ENCODE assay signal across 8 cellular contexts in the genomic region with DNA sequence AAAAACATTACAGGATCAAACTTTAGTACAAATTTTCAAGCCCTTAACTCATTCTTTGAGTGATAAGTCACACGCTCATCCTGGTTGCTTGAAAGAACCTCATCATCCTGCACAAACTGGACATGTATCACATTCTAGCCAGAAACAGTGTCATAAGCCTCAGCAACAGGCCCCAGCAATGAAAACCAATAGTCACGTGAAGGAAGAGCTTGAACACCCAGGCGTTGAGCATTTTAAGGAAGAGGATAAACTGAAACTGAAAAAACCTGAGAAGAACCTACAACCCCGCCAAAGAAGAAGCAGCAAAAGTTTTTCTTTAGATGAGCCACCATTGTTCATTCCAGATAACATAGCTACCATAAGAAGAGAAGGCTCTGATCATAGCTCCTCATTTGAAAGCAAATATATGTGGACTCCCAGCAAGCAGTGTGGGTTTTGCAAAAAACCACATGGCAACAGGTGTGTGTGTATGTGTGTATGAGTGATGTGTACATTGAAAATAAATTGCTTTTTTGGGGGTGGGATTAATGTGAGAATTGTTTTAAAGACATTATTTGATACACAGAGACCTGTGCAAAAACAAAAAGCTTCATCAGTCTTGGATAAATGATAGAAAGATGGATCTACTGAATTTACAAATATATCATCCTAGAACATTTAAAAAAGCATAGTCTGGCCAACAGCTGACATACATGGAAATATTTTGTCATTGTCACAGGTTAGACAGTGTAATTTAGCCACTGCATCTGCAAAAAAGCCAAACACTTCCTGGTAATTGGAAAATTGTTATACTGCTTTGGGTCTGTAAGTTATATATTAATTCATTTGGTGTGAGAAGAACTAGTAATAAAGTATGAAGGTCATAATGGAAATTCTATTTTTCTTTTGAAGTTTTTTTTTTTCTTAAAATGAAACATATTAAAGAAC. TPM values are rescaled to one million over a fixed set of nuclear protein-coding genes. Genes with fewer than 3 reads are reported as not detected.
DNase-seq lines count a peak whose midpoint lies in the region; ATAC-seq and TF ChIP-seq lines count a peak whose summit lies in the region.

No MANE protein-coding gene starts in this region.

- H3K4me1 Mint-ChIP-seq in naive B cell: peaks cover 34 to 45% (median 39%) of the 10 kb centered on the region in 3 donors
- H3K4me1 Mint-ChIP-seq in activated T-helper 17 cell treated with anti-CD3 and anti-CD28 coated beads, Interleukin-2, amount 50 U/mL, for 72 hours: peaks cover 22% of the 10 kb centered on the region

- no peak for TF ChIP-seq CTCF in MM.1S (IDR thresholded peaks at IDR 0.05; ENCODE audit: low read length)

- H3K36me3 ChIP-seq in MM.1S (replicated peaks; ENCODE audit: insufficient read depth, low read length): peaks cover 7% of the 10 kb centered on the region; the same call in 1 of the 2 replicates

- peak overlapping the region; percentile 3; the same call in 1 of the 2 replicates for H3K9ac ChIP-seq in MM.1S (ENCODE audit: low read length)

- H3K9me3 Mint-ChIP-seq in naive B cell: peaks cover 0 to 1% (median 0%) of the 10 kb centered on the region in 7 donors
- H3K9me3 Mint-ChIP-seq in activated T-helper 17 cell treated with anti-CD3 and anti-CD28 coated beads, Interleukin-2, amount 50 U/mL, for 72 hours: no peaks in the 10 kb centered on the region

- H3K27me3 ChIP-seq in MM.1S (replicated peaks; ENCODE audit: insufficient read depth, low read length): no peaks in the 10 kb centered on the region

- H3K9me3 ChIP-seq in MM.1S (replicated peaks; ENCODE audit: insufficient read depth, low read length): no peaks in the 10 kb centered on the region

- H3K27ac ChIP-seq in MM.1S (ENCODE audit: low read length): peak overlapping the region; percentile 69; the same call in 1 of the 2 replicates

- H2AFZ ChIP-seq in MM.1S (ENCODE audit: low read length): no peak overlapping the region

- H3K9me2 ChIP-seq in MM.1S (replicated peaks; ENCODE audit: insufficient read depth, low read length): no peaks in the 10 kb centered on the region

- peaks cover 40% of the 10 kb centered on the region for H3F3A ChIP-seq in MM.1S (ENCODE audit: insufficient read depth, low read length)

- peaks cover 18 to 19% of the 10 kb centered on the region in 2 donors for H3K36me3 Mint-ChIP-seq in naive B cell
- peaks cover 77% of the 10 kb centered on the region for H3K36me3 Mint-ChIP-seq in activated T-helper 17 cell treated with anti-CD3 and anti-CD28 coated beads, Interleukin-2, amount 50 U/mL, for 72 hours (ENCODE audit: low read depth)

- peak overlapping the region; percentile 76 for H3K4me2 ChIP-seq in MM.1S (ENCODE audit: low read depth, low read length)

- H3K79me2 ChIP-seq in MM.1S (ENCODE audit: low read length): peaks cover 56% of the 10 kb centered on the region

- ATAC-seq in GM18870 (IDR thresholded peaks at IDR 0.05; ENCODE audit: unreplicated experiment): peak; percentile 82
- ATAC-seq in HG02588 (IDR thresholded peaks at IDR 0.05; ENCODE audit: unreplicated experiment): peak; percentile 80
- ATAC-seq in naive B cell (ENCODE audit: low read depth in 2 of 2): peak; percentile 99
- no peak for ATAC-seq in activated T-helper 17 cell treated with anti-CD3 and anti-CD28 coated beads, Interleukin-2, amount 50 U/mL, for 72 hours (replicated peaks)

- peaks cover 39% of the 10 kb centered on the region for H3K4me1 ChIP-seq in MM.1S (ENCODE audit: low read length)

- H4K20me1 ChIP-seq in MM.1S (ENCODE audit: insufficient read depth, low read length): no peaks in the 10 kb centered on the region; the same call in 1 of the 2 replicates

- peak overlapping the region in 6 of 8 donors; percentile 31 to 69 (median 50) for H3K4me3 Mint-ChIP-seq in naive B cell
- H3K4me3 Mint-ChIP-seq in activated T-helper 17 cell treated with anti-CD3 and anti-CD28 coated beads, Interleukin-2, amount 50 U/mL, for 72 hours: no peak overlapping the region

- H3K27ac Mint-ChIP-seq in naive B cell: peak overlapping the region; percentile 29 to 93 (median 74)
- no peak overlapping the region for H3K27ac Mint-ChIP-seq in activated T-helper 17 cell treated with anti-CD3 and anti-CD28 coated beads, Interleukin-2, amount 50 U/mL, for 72 hours

- no peaks in the 10 kb centered on the region for H3K27me3 Mint-ChIP-seq in naive B cell
- no peaks in the 10 kb centered on the region for H3K27me3 Mint-ChIP-seq in activated T-helper 17 cell treated with anti-CD3 and anti-CD28 coated beads, Interleukin-2, amount 50 U/mL, for 72 hours

- H3K4me3 ChIP-seq in MM.1S (ENCODE audit: low read length): peak overlapping the region; percentile 25

- DNase-seq in MM.1S (peak; percentile 74), naive B cell (peak; percentile 58), NCI-H774 (lab: John Stamatoyannopoulos, UW) (no peak), middle frontal gyrus (ENCODE audit: extremely low spot score, low spot score) (no peak), NCI-H146 (lab: John Stamatoyannopoulos, UW) (no peak)

RNA-seq across cellular contexts. Expression of gene PHF3, which starts 50.1 kb away (rescaled TPM):
- polyA plus RNA-seq in naive B cell (ENCODE audit: low read depth in 6 of 6): 10 to 100 TPM in 5 of 6 donors, 1 to 10 TPM in 1; 4.8 to 54.3 (median 31.4) TPM
- total RNA-seq in activated T-helper 17 cell treated with anti-CD3 and anti-CD28 coated beads, Interleukin-2, amount 50 U/mL, for 72 hours: 10 to 100 TPM; 45.3 to 91.4 TPM

Comparison
In these comparisons a context has a peak if more than half of its experiments do, and no peak if none do; other contexts are left out.
1. DNase-seq: peak in MM.1S (single experiment) and naive B cell (single experiment); none in NCI-H774 (single experiment), middle frontal gyrus (single experiment) and NCI-H146 (single experiment).